Comparison of ENCODE assay signal across 18 cellular contexts in genomic region chr1:157830887-157831286, GRCh38. TPM values are rescaled to one million over a fixed set of nuclear protein-coding genes. Genes with fewer than 3 reads are reported as not detected.
A peak's percentile ranks its signal among the peaks of the same experiment; 100 is the strongest.
DNase-seq lines count a peak whose midpoint lies in the region; ATAC-seq, FAIRE-seq and TF ChIP-seq lines count a peak whose summit lies in the region.
"Had no signal": no experiment of that assay in that cellular context is flagged by ENCODE, and none has a peak within 500 bp of the region (broad histone marks: within the 10 kb centered on the region; RNA-seq: fewer than 3 reads in every experiment).

No MANE protein-coding gene starts in this region.

- FAIRE-seq in GM19239 (lab: Jason Lieb, UNC): peak; percentile 79
- FAIRE-seq: GM12891, HepG2 had no signal

- H3K4me1 ChIP-seq in DOHH2 (ENCODE audit: control insufficient read depth, low read length) (peaks cover 75% of the 10 kb centered on the region), OCI-LY3 (ENCODE audit: low read length) (peaks cover 43% of the 10 kb centered on the region)
- H3K4me1 ChIP-seq: HAP-1 had no signal

- H3K79me2 ChIP-seq in DOHH2 (ENCODE audit: control insufficient read depth, low read length) (no peaks in the 10 kb centered on the region), OCI-LY3 (ENCODE audit: low read length) (no peaks in the 10 kb centered on the region)

- no peak overlapping the region for H3K9ac ChIP-seq in OCI-LY3 (ENCODE audit: low read length)
- H3K9ac ChIP-seq: GM23248 had no signal

- H3K9me3 ChIP-seq in DOHH2 (ENCODE audit: control insufficient read depth, insufficient read depth, low read length) (no peaks in the 10 kb centered on the region), OCI-LY3 (ENCODE audit: insufficient read depth, low read length) (no peaks in the 10 kb centered on the region)
- H3K9me3 ChIP-seq: HAP-1 had no signal

- H3K9me3 Mint-ChIP-seq in CD14-positive monocyte: peaks cover 0 to 2% (median 0%) of the 10 kb centered on the region in 7 donors
- H3K9me3 Mint-ChIP-seq: CD4-positive, alpha-beta memory T cell; IgD-negative memory B cell had no signal

- DNase-seq in GM19239 (ENCODE audit: insufficient read length, low spot score): no peak
- no peak for DNase-seq in CD14-positive monocyte (ENCODE audit: low spot score)
- DNase-seq in NCI-H1417 (lab: John Stamatoyannopoulos, UW): no peak
- DNase-seq: DMS153, DMS79, GF-D8, GM23248, KBM-7 had no signal

- H3K27ac Mint-ChIP-seq in CD14-positive monocyte: no peak overlapping the region
- H3K27ac Mint-ChIP-seq: CD4-positive, alpha-beta memory T cell had no signal

- peaks cover 6 to 10% (median 7%) of the 10 kb centered on the region in 3 donors for H3K27me3 Mint-ChIP-seq in CD14-positive monocyte (ENCODE audit: low read depth in 3 of 3)

- H3K27ac ChIP-seq in DOHH2 (ENCODE audit: low read depth, low read length) (no peak overlapping the region), OCI-LY3 (ENCODE audit: low read length) (no peak overlapping the region)
- H3K27ac ChIP-seq: C4-2B, GM23248 had no signal

- no peaks in the 10 kb centered on the region for H4K20me1 ChIP-seq in DOHH2 (ENCODE audit: control insufficient read depth, insufficient read depth, low read depth, low read length)
- no peaks in the 10 kb centered on the region for H4K20me1 ChIP-seq in OCI-LY3 (ENCODE audit: insufficient read depth, low read length)

- ATAC-seq in GM21576 (IDR thresholded peaks at IDR 0.05; ENCODE audit: unreplicated experiment): no peak
- ATAC-seq: HepG2 had no signal

- no peaks in the 10 kb centered on the region for H3K36me3 Mint-ChIP-seq in CD14-positive monocyte
- H3K36me3 Mint-ChIP-seq: CD4-positive, alpha-beta memory T cell had no signal

- H2AFZ ChIP-seq in OCI-LY3 (ENCODE audit: low read depth, low read length): no peak overlapping the region
- H2AFZ ChIP-seq: GM23248 had no signal

- H3K27me3 ChIP-seq in DOHH2 (ENCODE audit: control insufficient read depth, low read length) (no peaks in the 10 kb centered on the region), OCI-LY3 (ENCODE audit: low read depth, low read length) (peaks cover 36% of the 10 kb centered on the region)

- no peak overlapping the region for H3K4me3 ChIP-seq in DOHH2 (ENCODE audit: low read length)
- no peak overlapping the region for H3K4me3 ChIP-seq in OCI-LY3 (ENCODE audit: low read length)
- H3K4me3 ChIP-seq: GM23248, HAP-1 had no signal

- H3K9me2 ChIP-seq in DOHH2 (replicated peaks; ENCODE audit: control insufficient read depth, low read length): no peaks in the 10 kb centered on the region

- H3F3A ChIP-seq in DOHH2 (ENCODE audit: control insufficient read depth, insufficient read depth): peaks cover 13% of the 10 kb centered on the region

- H3K36me3 ChIP-seq in DOHH2 (ENCODE audit: control insufficient read depth, low read length): no peaks in the 10 kb centered on the region
- H3K36me3 ChIP-seq in OCI-LY3 (replicated peaks; ENCODE audit: low read depth, low read length): no peaks in the 10 kb centered on the region
- H3K36me3 ChIP-seq: HAP-1 had no signal

- H3K4me3 Mint-ChIP-seq in CD14-positive monocyte: no peak overlapping the region
- H3K4me3 Mint-ChIP-seq: CD4-positive, alpha-beta memory T cell had no signal

- TF ChIP-seq CTCF in DOHH2 (IDR thresholded peaks at IDR 0.05; ENCODE audit: low read depth, low read length, poor library complexity, severe bottlenecking) (no peak), OCI-LY3 (IDR thresholded peaks at IDR 0.05; ENCODE audit: low read depth, low read length) (no peak), CD14-positive monocyte (IDR thresholded peaks at IDR 0.05) (no peak)

- H3K4me2 ChIP-seq in DOHH2 (ENCODE audit: low read length) (peak overlapping the region; percentile 51; the same call in 1 of the 2 replicates), OCI-LY3 (ENCODE audit: low read length) (peak overlapping the region; percentile 13; the same call in 1 of the 2 replicates)

- H3K4me1 Mint-ChIP-seq in CD14-positive monocyte: peaks cover 5% of the 10 kb centered on the region
- H3K4me1 Mint-ChIP-seq: CD4-positive, alpha-beta memory T cell had no signal

- intact Hi-C loops in CD14-positive monocyte (cut with micrococcal nuclease): no loop called here

RNA-seq across cellular contexts. Expression of gene CD5L, which starts 10.7 kb away (rescaled TPM):
- polyA plus RNA-seq in CD14-positive monocyte: not detected
- polyA plus RNA-seq: BJ; CD4-positive, alpha-beta memory T cell; GM23248; HepG2; IgD-negative memory B cell had no signal

RNA-seq across cellular contexts. Expression of gene FCRL1, which starts 11.0 kb away (rescaled TPM):
- polyA plus RNA-seq in CD14-positive monocyte: under 1 TPM; 0.16 TPM
- polyA plus RNA-seq: BJ, GM23248, HepG2 had no signal

RNA-seq across cellular contexts. Expression of gene FCRL2, which starts 54.0 kb away (rescaled TPM):
- not detected for polyA plus RNA-seq in CD14-positive monocyte
- polyA plus RNA-seq: BJ, GM23248, HepG2 had no signal
